In genomic region chr20:22282696-22283095, GRCh38 we compare ENCODE assay signal across 25 cellular contexts.
"Had no signal": no experiment of that assay in that cellular context is flagged by ENCODE, and none has a peak within 500 bp of the region (broad histone marks: within the 10 kb centered on the region; RNA-seq: fewer than 3 reads in every experiment).

No MANE protein-coding gene starts in this region.

- H3K4me1 ChIP-seq: esophagus muscularis mucosa, foreskin keratinocyte, gastroesophageal sphincter, heart left ventricle, lower lobe of right lung, pancreas, suprapubic skin, tibial artery had no signal

- H3K36me3 ChIP-seq: esophagus muscularis mucosa, gastroesophageal sphincter, heart left ventricle, lower lobe of right lung, neutrophil, pancreas, suprapubic skin, tibial artery had no signal

- H3K9me3 ChIP-seq: esophagus muscularis mucosa, gastroesophageal sphincter, lower lobe of right lung, neutrophil, pancreas, suprapubic skin, tibial artery had no signal

- H3K27ac ChIP-seq: coronary artery, esophagus muscularis mucosa, foreskin keratinocyte, gastroesophageal sphincter, heart left ventricle, lower lobe of right lung, neutrophil, pancreas, suprapubic skin, tibial artery had no signal

- DNase-seq: dermis blood vessel endothelial cell; effector memory CD4-positive, alpha-beta T cell; foreskin keratinocyte; heart left ventricle; hippocampal formation; immature natural killer cell; islet precursor cell; left ventricle myocardium superior; lower lobe of right lung; pancreas; stimulated activated CD4-positive, alpha-beta T cell treated with anti-CD3 and anti-CD28 coated beads, Interleukin-12 subunit alpha, Interleukin-12 subunit beta, amount 100 ng/mL, for 4 hours; stimulated activated CD4-positive, alpha-beta T cell treated with anti-CD3 and anti-CD28 coated beads, Interleukin-1b, Interleukin-23, amount 100 ng/mL, for 48 hours; stimulated activated CD4-positive, alpha-beta T cell treated with anti-CD3 and anti-CD28 coated beads, Interleukin-4, amount 100 ng/mL, for 1 hour; stimulated activated CD8-positive, alpha-beta memory T cell treated with anti-CD3 and anti-CD28 coated beads, Interleukin-4, amount 100 ng/mL, for 48 hours; stimulated activated naive CD4-positive, alpha-beta T cell; stimulated activated naive CD8-positive, alpha-beta T cell treated with anti-CD3 and anti-CD28 coated beads, Interleukin-15, amount 100 ng/mL, for 72 hours; tibial artery had no signal

- H3K27me3 ChIP-seq: foreskin keratinocyte, gastroesophageal sphincter, pancreas, suprapubic skin, tibial artery had no signal

- ATAC-seq: foreskin keratinocyte; gastroesophageal sphincter; heart left ventricle; left ventricle myocardium superior; lower lobe of right lung; natural killer cell treated with Interleukin-12 subunit alpha and Interleukin-12 subunit beta and Interleukin-15 and Interleukin-18, amount 100 ng/mL, for 72 hours; pancreas; sciatic nerve; stimulated activated naive CD8-positive, alpha-beta T cell treated with anti-CD3 and anti-CD28 coated beads, Interleukin-15, amount 100 ng/mL, for 72 hours had no signal

- H3K4me3 ChIP-seq: coronary artery, esophagus muscularis mucosa, gastroesophageal sphincter, heart left ventricle, lower lobe of right lung, pancreas, smooth muscle cell, suprapubic skin, tibial artery had no signal
